8 cellular contexts compared by ENCODE assay signal in the genomic region with DNA sequence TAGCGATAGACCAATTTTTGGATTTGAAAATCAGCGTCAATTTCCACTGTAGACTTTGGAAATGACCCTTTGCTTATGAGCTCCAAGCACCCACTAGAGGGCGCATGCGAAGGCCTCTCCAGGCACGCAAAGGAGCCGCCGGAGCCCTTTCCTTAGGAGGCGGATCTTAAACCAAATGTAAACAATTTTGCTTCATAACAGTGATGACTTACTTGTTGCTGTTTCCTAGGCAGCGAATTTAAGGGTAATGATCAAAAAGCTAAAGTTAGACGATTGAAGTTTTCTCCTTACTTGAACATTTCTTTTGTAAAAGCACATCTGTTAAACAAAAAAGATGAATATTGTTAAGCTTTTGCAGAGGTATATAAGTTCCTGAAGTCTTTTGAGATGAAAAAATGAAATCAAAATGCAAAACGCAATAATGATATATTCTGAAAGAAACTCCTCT. TPM values are rescaled to one million over a fixed set of nuclear protein-coding genes. Genes with fewer than 3 reads are reported as not detected.
DNase-seq lines count a peak whose midpoint lies in the region; ATAC-seq, FAIRE-seq and TF ChIP-seq lines count a peak whose summit lies in the region.

No MANE protein-coding gene starts in this region.

- peak; percentile 63 for ATAC-seq in GM19455 (IDR thresholded peaks at IDR 0.05; ENCODE audit: unreplicated experiment)
- ATAC-seq in HG03521 (IDR thresholded peaks at IDR 0.05; ENCODE audit: unreplicated experiment) = no peak

- TF ChIP-seq CTCF in AG04450 (IDR thresholded peaks at IDR 0.05; ENCODE audit: low read depth, low read length) (peak; percentile 98), kidney (IDR thresholded peaks at IDR 0.05; ENCODE audit: borderline replicate concordance, extremely low read depth, insufficient read depth) (peak; percentile 79)

- FAIRE-seq in kidney (lab: Jason Lieb, UNC) = peak; percentile 82

- intact Hi-C loops in kidney (cut with DNase I) = no loop called here

- no peaks in the 10 kb centered on the region for H3K36me3 ChIP-seq in kidney (ENCODE audit: control insufficient read depth in 1 of 2, insufficient read depth in 2 of 2, low read length in 2 of 2)

- DNase-seq in AG04450 (ENCODE audit: low read depth, low spot score) (peak; percentile 76), NCI-H2227 (lab: John Stamatoyannopoulos, UW; ENCODE audit: unreplicated experiment) (peak; percentile 85), caudate nucleus (lab: John Stamatoyannopoulos, UW) (peak in 44 of 61 donors; percentile 2 to 54 (median 21)), kidney (peak; percentile 80)
- peak; percentile 75 for DNase-seq in activated CD4-positive, CD25-positive, alpha-beta regulatory T cell treated with anti-CD3 and anti-CD28 coated beads, Interleukin-2, amount 50 U/mL, for 72 hours
- peak; percentile 77 for DNase-seq in stimulated activated CD4-positive, alpha-beta T cell treated with anti-CD3 and anti-CD28 coated beads, Interleukin-1b, Interleukin-23, amount 100 ng/mL, for 48 hours

- H3K4me1 ChIP-seq in kidney (ENCODE audit: control insufficient read depth in 1 of 2, insufficient read depth in 1 of 2, low read depth in 1 of 2, low read length in 2 of 2) = no peaks in the 10 kb centered on the region

- H3K27ac ChIP-seq in AG04450 (ENCODE audit: low read depth, low read length) (no peak overlapping the region), caudate nucleus (ENCODE audit: low read depth, low read length) (no peak overlapping the region), kidney (ENCODE audit: low read depth in 2 of 2, low read length in 2 of 2) (no peak overlapping the region)

- no peaks in the 10 kb centered on the region for H3K9me3 ChIP-seq in AG04450 (ENCODE audit: control insufficient read depth, insufficient read depth, low read length)
- no peaks in the 10 kb centered on the region for H3K9me3 ChIP-seq in kidney (ENCODE audit: control insufficient read depth in 1 of 2, low read length in 2 of 2)

- no peak overlapping the region for H3K4me3 ChIP-seq in AG04450 (ENCODE audit: low read depth, low read length)
- H3K4me3 ChIP-seq in kidney (ENCODE audit: low read length in 2 of 2) = no peak overlapping the region

- CTCF ChIA-PET in AG04450 (lab: Charles Lee) = interaction anchor here (0.6 to 4.2 kb wide), 67 partner anchors 8 to 1913 kb away, joined by 3 to 67 read pairs (median 5); a partner anchor contains a TSS

- peaks cover 3% of the 10 kb centered on the region for H3K27me3 ChIP-seq in AG04450 (ENCODE audit: control insufficient read depth, insufficient read depth, low read length)

- no peak overlapping the region for H3K9ac ChIP-seq in kidney (ENCODE audit: low read length in 2 of 2)

- POLR2A ChIA-PET in AG04450 (lab: Yijun Ruan, JAX) = interaction anchor here (1.1 kb wide), 1 partner anchor 129 kb away, joined by 3 read pairs; no protein-coding TSS in a partner anchor

RNA-seq across cellular contexts. Expression of a gene that starts 29.2 kb away (rescaled TPM):
- polyA plus RNA-seq in AG04450 (2011; rRNA removed) (27.8 and 33.4 TPM in 2 replicates), kidney (ENCODE audit: insufficient read depth, low read depth, low replicate concordance) (8.6 TPM)
- 50.3 and 56.2 TPM in 2 replicates for polyA minus RNA-seq in AG04450 (2011; rRNA and poly(A)+ RNA removed)
- total RNA-seq in kidney = 21.7 TPM

Comparison
In these comparisons a context has a peak if more than half of its experiments do, and no peak if none do; other contexts are left out.
1. DNase-seq: peak in every context shown above with its lines; median percentile 85 in NCI-H2227; 80 in kidney; 77 in stimulated activated CD4-positive, alpha-beta T cell treated with anti-CD3 and anti-CD28 coated beads, Interleukin-1b, Interleukin-23, amount 100 ng/mL, for 48 hours; 76 in AG04450; 75 in activated CD4-positive, CD25-positive, alpha-beta regulatory T cell treated with anti-CD3 and anti-CD28 coated beads, Interleukin-2, amount 50 U/mL, for 72 hours; 21 in caudate nucleus.